In genomic region chrX:20056704-20057103, GRCh38 we compare ENCODE assay signal across 11 cellular contexts.
DNase-seq lines count a peak whose midpoint lies in the region; ATAC-seq and TF ChIP-seq lines count a peak whose summit lies in the region.
"Had no signal": no experiment of that assay in that cellular context is flagged by ENCODE, and none has a peak within 500 bp of the region (broad histone marks: within the 10 kb centered on the region; RNA-seq: fewer than 3 reads in every experiment).

No MANE protein-coding gene starts in this region.

- TF ChIP-seq CTCF in HEK293 (tag by site-specific recombination; IDR thresholded peaks at IDR 0.05): no peak

- no peaks in the 10 kb centered on the region for H3K4me1 ChIP-seq in HEK293 (ENCODE audit: control insufficient read depth, insufficient read depth, low read length)

- H3K9me3 ChIP-seq in HEK293 (ENCODE audit: control insufficient read depth, insufficient read depth, low read depth, low read length): no peaks in the 10 kb centered on the region

- peak; percentile 49 for DNase-seq in ELF-1 (ENCODE audit: low read depth, low spot score)
- DNase-seq in NCI-H345 (lab: John Stamatoyannopoulos, UW): peak; percentile 73
- DNase-seq in glomerular visceral epithelial cell (ENCODE audit: extremely low spot score): peak; percentile 63
- no peak for DNase-seq in GM19240 (ENCODE audit: insufficient read length, low spot score)
- DNase-seq in activated CD4-positive, alpha-beta T cell treated with anti-CD3 and anti-CD28 coated beads for 4 hours: no peak
- no peak for DNase-seq in NCI-H128 (lab: John Stamatoyannopoulos, UW; ENCODE audit: unreplicated experiment)
- DNase-seq: CD8-positive, alpha-beta T cell; H9; NCI-H2029 treated with DMSO at 0.1 percent for 48 hours had no signal

- CTCF ChIA-PET in HEK293 (lab: Yijun Ruan, JAX): interaction anchor here (3.1 kb wide), 1 partner anchor 10 kb away, joined by 10 read pairs; no protein-coding TSS in a partner anchor

- H3K4me3 ChIP-seq in HEK293 (ENCODE audit: low read depth, low read length): no peak overlapping the region

- POLR2A ChIA-PET in HEK293 (lab: Yijun Ruan, JAX): no interaction called here

- no peak for ATAC-seq in GM21381 (IDR thresholded peaks at IDR 0.05; ENCODE audit: unreplicated experiment)
- ATAC-seq: CD8-positive, alpha-beta T cell had no signal

- H3K36me3 ChIP-seq in HEK293 (ENCODE audit: control insufficient read depth in 2 of 2, insufficient read depth in 1 of 2, low read length in 2 of 2): no peaks in the 10 kb centered on the region

- H3K27ac ChIP-seq in HEK293 (ENCODE audit: extremely low read depth, low read depth, low read length): no peak overlapping the region

TF ChIP-seq in HEK293, 187 proteins besides CTCF, POLR2A, EP300 and RAD21:
- TF ChIP-seq ZBTB17 (tag by site-specific recombination; IDR thresholded peaks at IDR 0.05) (peak; percentile 42; the same call in 1 of the 2 replicates), ZNF600 (tag by site-specific recombination; IDR thresholded peaks at IDR 0.05) (peak; percentile 72), OSR2 (tag by site-specific recombination; IDR thresholded peaks at IDR 0.05) (peak; percentile 55; the same call in 1 of the 2 replicates), GLI4 (tag by site-specific recombination; IDR thresholded peaks at IDR 0.05) (no peak), ZNF223 (tag by site-specific recombination; IDR thresholded peaks at IDR 0.05) (no peak), ZNF629 (tag by site-specific recombination; IDR thresholded peaks at IDR 0.05) (0 out of 2 replicates have a peak, but pooled peaks have one; percentile 25), ZIC2 (tag by site-specific recombination; IDR thresholded peaks at IDR 0.05) (peak; percentile 82), ZFHX2 (tag by site-specific recombination; conservative IDR thresholded peaks at IDR 0.05) (peak; percentile 58)
- TF ChIP-seq, protein P1, sequence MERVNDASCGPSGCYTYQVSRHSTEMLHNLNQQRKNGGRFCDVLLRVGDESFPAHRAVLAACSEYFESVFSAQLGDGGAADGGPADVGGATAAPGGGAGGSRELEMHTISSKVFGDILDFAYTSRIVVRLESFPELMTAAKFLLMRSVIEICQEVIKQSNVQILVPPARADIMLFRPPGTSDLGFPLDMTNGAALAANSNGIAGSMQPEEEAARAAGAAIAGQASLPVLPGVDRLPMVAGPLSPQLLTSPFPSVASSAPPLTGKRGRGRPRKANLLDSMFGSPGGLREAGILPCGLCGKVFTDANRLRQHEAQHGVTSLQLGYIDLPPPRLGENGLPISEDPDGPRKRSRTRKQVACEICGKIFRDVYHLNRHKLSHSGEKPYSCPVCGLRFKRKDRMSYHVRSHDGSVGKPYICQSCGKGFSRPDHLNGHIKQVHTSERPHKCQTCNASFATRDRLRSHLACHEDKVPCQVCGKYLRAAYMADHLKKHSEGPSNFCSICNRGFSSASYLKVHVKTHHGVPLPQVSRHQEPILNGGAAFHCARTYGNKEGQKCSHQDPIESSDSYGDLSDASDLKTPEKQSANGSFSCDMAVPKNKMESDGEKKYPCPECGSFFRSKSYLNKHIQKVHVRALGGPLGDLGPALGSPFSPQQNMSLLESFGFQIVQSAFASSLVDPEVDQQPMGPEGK (tag by site-specific recombination; IDR thresholded peaks at IDR 0.05): 0 out of 2 replicates have a peak, but pooled peaks have one; percentile 24
TF ChIP-seq in HEK293: peak in this region for 7.

Comparison
In these comparisons a context has a peak if more than half of its experiments do, and no peak if none do; other contexts are left out.
1. DNase-seq: peak in ELF-1 (single experiment), NCI-H345 (single experiment) and glomerular visceral epithelial cell (single experiment); none in GM19240 (single experiment), activated CD4-positive, alpha-beta T cell treated with anti-CD3 and anti-CD28 coated beads for 4 hours (0 of 2) and NCI-H128 (single experiment).